In the genomic region with DNA sequence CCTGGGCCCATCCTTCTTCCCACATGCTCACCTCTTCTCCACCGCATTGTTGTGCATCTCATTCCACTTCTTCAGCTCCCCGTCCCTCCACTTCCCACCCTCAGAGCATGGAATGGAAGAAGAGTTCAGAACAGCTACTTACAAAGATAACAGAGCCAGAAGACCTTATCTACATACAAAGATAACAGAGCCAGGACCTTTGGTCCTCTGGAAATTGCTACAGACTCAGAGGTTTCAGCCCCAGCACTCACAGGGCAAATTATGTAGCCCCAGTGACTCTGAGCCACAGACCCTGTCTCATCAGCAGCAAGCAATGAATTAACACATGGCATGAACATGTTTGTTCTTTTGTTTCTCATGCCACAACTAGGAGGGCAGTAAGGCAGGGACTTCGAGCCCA, we compare ENCODE assay signal across 28 cellular contexts.
"Had no signal": no experiment of that assay in that cellular context is flagged by ENCODE, and none has a peak within 500 bp of the region (broad histone marks: within the 10 kb centered on the region; RNA-seq: fewer than 3 reads in every experiment).

No MANE protein-coding gene starts in this region.

- H3K4me2 ChIP-seq: hepatocyte had no signal

- H3K9me3 ChIP-seq: breast epithelium, colonic mucosa, gastroesophageal sphincter, neutrophil, ovary, vagina had no signal

- H3K4me1 ChIP-seq: breast epithelium, colonic mucosa, gastroesophageal sphincter had no signal

- H3K79me2 ChIP-seq: hepatocyte had no signal

- H3K27ac ChIP-seq: breast epithelium, colonic mucosa, gastroesophageal sphincter, hepatocyte, neutrophil, ovary, vagina had no signal

- H3K4me3 ChIP-seq: breast epithelium, colonic mucosa, gastroesophageal sphincter, hepatocyte, lung, ovary, skin epidermis, vagina had no signal

- H2AFZ ChIP-seq: hepatocyte had no signal

- H3K27me3 ChIP-seq: breast epithelium, colonic mucosa, gastroesophageal sphincter, hepatocyte, neutrophil, ovary, vagina had no signal

- H3K36me3 ChIP-seq: breast epithelium, colonic mucosa, neutrophil, ovary had no signal

- ATAC-seq: activated naive CD8-positive, alpha-beta T cell treated with anti-CD3 and anti-CD28 coated beads, Interleukin-2, amount 50 U/mL, for 24 hours; activated T-cell treated with anti-CD3 and anti-CD28 coated beads, Interleukin-2, amount 50 U/mL, for 4 hours; gastroesophageal sphincter; sciatic nerve; stimulated activated memory B cell treated with anti-CD40 and anti-IgM and Interleukin-4, amounts not matched to agents 10 μg/mL and 1 μg/mL and 100 μg/mL, for 72 hours; stimulated activated naive CD8-positive, alpha-beta T cell treated with anti-CD3 and anti-CD28 coated beads, Interleukin-15, amount 100 ng/mL, for 72 hours had no signal

- DNase-seq: activated CD4-positive, alpha-beta memory T cell treated with anti-CD3 and anti-CD28 coated beads, Interleukin-2, amount 10 ng/mL, durations not matched to agents 7 days and 5 days; activated CD4-positive, alpha-beta T cell treated with anti-CD3 and anti-CD28 coated beads for 1 hour; activated CD4-positive, alpha-beta T cell treated with anti-CD3 and anti-CD28 coated beads, Interleukin-2, amount 10 ng/mL, durations not matched to agents 7 days and 5 days; activated gamma-delta T cell treated with Interleukin-2 at 50 U/mL for 16 hours; activated naive CD8-positive, alpha-beta T cell treated with anti-CD3 and anti-CD28 coated beads, Interleukin-2, amount 50 U/mL, for 24 hours; activated T-cell treated with anti-CD3 and anti-CD28 coated beads, Interleukin-2, amount 50 U/mL, for 4 hours; colonic mucosa; effector memory CD4-positive, alpha-beta T cell; erythroblast; islet precursor cell; naive B cell; nephron progenitor cell; ovary; stimulated activated CD4-positive, alpha-beta T cell treated with anti-CD3 and anti-CD28 coated beads, Interleukin-1b, Interleukin-23, amount 100 ng/mL, for 48 hours; stimulated activated CD4-positive, alpha-beta T cell treated with anti-CD3 and anti-CD28 coated beads, Interleukin-4, amount 100 ng/mL, for 4 hours; stimulated activated CD8-positive, alpha-beta memory T cell treated with anti-CD3 and anti-CD28 coated beads, Interleukin-4, amount 100 ng/mL, for 48 hours; stimulated activated naive CD8-positive, alpha-beta T cell treated with anti-CD3 and anti-CD28 coated beads, Interleukin-15, amount 100 ng/mL, for 72 hours; substantia nigra; T-helper 2 cell had no signal
